Comparison of ENCODE assay signal across 8 cellular contexts in the genomic region with DNA sequence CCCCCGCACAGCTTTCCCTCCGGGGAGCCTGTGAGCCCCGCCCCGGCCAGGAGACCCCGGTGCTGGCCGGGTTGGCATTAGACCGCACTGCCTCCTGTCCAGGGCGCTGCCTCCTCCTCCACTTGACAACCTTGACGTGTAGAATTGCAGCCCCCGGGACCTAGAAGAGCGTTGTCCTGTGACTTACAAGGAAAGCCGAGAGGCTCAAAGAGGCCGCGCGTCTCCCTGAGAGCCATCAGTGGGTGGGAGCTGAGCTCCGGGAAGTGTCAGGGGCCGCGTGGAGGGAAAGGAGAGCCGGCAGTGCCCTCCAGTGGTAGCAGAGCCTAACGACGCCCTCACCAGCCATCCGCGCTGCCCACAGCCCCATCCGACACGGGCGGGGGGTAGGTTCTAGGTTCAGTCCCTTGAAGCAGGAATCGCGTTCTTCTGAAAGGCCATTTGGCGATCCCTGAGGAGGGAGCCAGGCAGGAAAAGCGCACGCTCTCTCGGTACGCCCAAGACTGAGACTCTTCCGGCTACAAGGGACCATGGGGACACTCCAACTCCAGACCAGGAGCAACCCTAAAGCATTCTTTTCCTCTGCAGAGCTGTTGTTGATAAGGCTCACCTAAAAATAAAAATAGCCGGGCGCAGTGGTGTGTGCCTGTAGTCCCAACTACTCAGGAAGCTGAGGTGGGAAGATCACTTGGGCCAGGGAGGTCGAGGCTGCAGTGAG. TPM values are rescaled to one million over a fixed set of nuclear protein-coding genes. Genes with fewer than 3 reads are reported as not detected.
DNase-seq lines count a peak whose midpoint lies in the region; ATAC-seq and TF ChIP-seq lines count a peak whose summit lies in the region.

No MANE protein-coding gene starts in this region.

- TF ChIP-seq CTCF in WERI-Rb-1 (IDR thresholded peaks at IDR 0.05; ENCODE audit: low read depth, low read length) (peak; percentile 90), breast epithelium (IDR thresholded peaks at IDR 0.05) (peak; percentile 70 to 89 (median 88))

- H3K27ac ChIP-seq in WERI-Rb-1 (no peak overlapping the region), breast epithelium (no peak overlapping the region)

- H3K27me3 ChIP-seq in WERI-Rb-1 (ENCODE audit: insufficient read depth, low read depth, severe bottlenecking) (no peaks in the 10 kb centered on the region), breast epithelium (no peaks in the 10 kb centered on the region)

- peak; percentile 81 for DNase-seq in A172 (ENCODE audit: low spot score)
- peak; percentile 54 for DNase-seq in NCI-H2029 treated with DMSO at 0.1 percent for 48 hours (lab: John Stamatoyannopoulos, UW)
- DNase-seq in WERI-Rb-1: peak; percentile 83
- DNase-seq in breast epithelium (ENCODE audit: low spot score in 2 of 2): peak; percentile 48 to 79
- DNase-seq in iris pigment epithelial cell (ENCODE audit: low read depth): peak; percentile 71
- DNase-seq in stimulated activated CD4-positive, alpha-beta T cell treated with anti-CD3 and anti-CD28 coated beads, Interleukin-12 subunit alpha, Interleukin-12 subunit beta, amount 100 ng/mL, for 4 hours: peak; percentile 74

- no peaks in the 10 kb centered on the region for H3K4me1 ChIP-seq in breast epithelium

- intact Hi-C loops in breast epithelium (cut with DNase I; ENCODE audit: low total_unique reads): no loop called here

- H3K36me3 ChIP-seq in WERI-Rb-1 (no peaks in the 10 kb centered on the region), breast epithelium (no peaks in the 10 kb centered on the region)

- ATAC-seq in GM18508 (IDR thresholded peaks at IDR 0.05; ENCODE audit: insufficient read depth, unreplicated experiment): peak; percentile 90
- peak; percentile 84 for ATAC-seq in HG03025 (IDR thresholded peaks at IDR 0.05; ENCODE audit: low FRiP score, unreplicated experiment)

- H3K9me3 ChIP-seq in WERI-Rb-1 (ENCODE audit: severe bottlenecking): no peaks in the 10 kb centered on the region
- H3K9me3 ChIP-seq in breast epithelium: no peaks in the 10 kb centered on the region

- no peak for TF ChIP-seq POLR2A in breast epithelium (IDR thresholded peaks at IDR 0.05)

- H3K4me3 ChIP-seq in WERI-Rb-1 (ENCODE audit: low read depth, low read length) (peak overlapping the region; percentile 37), breast epithelium (peak overlapping the region; percentile 29 to 63 (median 40))

RNA-seq across cellular contexts. Expression of gene SAP30L, which starts 40.6 kb away (rescaled TPM):
- total RNA-seq in A172 (2014; rRNA removed; shearing (Covaris generic)): 22.4 and 41.8 TPM in 2 replicates
- total RNA-seq in breast epithelium: 10 to 100 TPM; 29.7 to 54.4 (median 43.7) TPM
